ENCODE assay signal across 17 cellular contexts in genomic region chr16:4677390-4677789, GRCh38. TPM values are rescaled to one million over a fixed set of nuclear protein-coding genes. Genes with fewer than 3 reads are reported as not detected.
DNase-seq lines count a peak whose midpoint lies in the region; ATAC-seq and TF ChIP-seq lines count a peak whose summit lies in the region.
"Had no signal": no experiment of that assay in that cellular context is flagged by ENCODE, and none has a peak within 500 bp of the region (broad histone marks: within the 10 kb centered on the region; RNA-seq: fewer than 3 reads in every experiment).

No MANE protein-coding gene starts in this region.

- no peaks in the 10 kb centered on the region for H3K9me3 ChIP-seq in right atrium auricular region

- H3K27me3 Mint-ChIP-seq in activated CD8-positive, alpha-beta memory T cell treated with anti-CD3 and anti-CD28 coated beads, Interleukin-2, amount 10 ng/mL, durations not matched to agents 7 days and 5 days = no peaks in the 10 kb centered on the region
- H3K27me3 Mint-ChIP-seq in stimulated activated naive CD8-positive, alpha-beta T cell treated with anti-CD3 and anti-CD28 coated beads, Interleukin-15, amount 100 ng/mL, for 72 hours = no peaks in the 10 kb centered on the region
- H3K27me3 Mint-ChIP-seq: memory B cell, T-cell had no signal

- peaks cover 34% of the 10 kb centered on the region for H3K4me1 Mint-ChIP-seq in activated CD8-positive, alpha-beta memory T cell treated with anti-CD3 and anti-CD28 coated beads, Interleukin-2, amount 10 ng/mL, durations not matched to agents 7 days and 5 days
- H3K4me1 Mint-ChIP-seq in stimulated activated naive CD8-positive, alpha-beta T cell treated with anti-CD3 and anti-CD28 coated beads, Interleukin-15, amount 100 ng/mL, for 72 hours = peaks cover 72% of the 10 kb centered on the region

- peak overlapping the region; percentile 80 to 94 for H3K27ac ChIP-seq in right atrium auricular region
- H3K27ac ChIP-seq: hepatocyte had no signal

- no peak for DNase-seq in activated CD8-positive, alpha-beta memory T cell treated with anti-CD3 and anti-CD28 coated beads, Interleukin-2, amount 10 ng/mL, durations not matched to agents 7 days and 5 days
- no peak for DNase-seq in activated CD8-positive, alpha-beta memory T cell treated with anti-CD3 and anti-CD28 coated beads for 24 hours
- DNase-seq in right atrium auricular region (ENCODE audit: low spot score) = no peak
- DNase-seq in stimulated activated naive CD8-positive, alpha-beta T cell treated with anti-CD3 and anti-CD28 coated beads, Interleukin-15, amount 100 ng/mL, for 72 hours = no peak
- DNase-seq: ACHN; activated CD4-positive, alpha-beta T cell treated with anti-CD3 and anti-CD28 coated beads for 48 hours; cerebellar nuclear complex; erythroblast; NCI-H1417; NCI-H345; stimulated activated CD8-positive, alpha-beta memory T cell treated with anti-CD3 and anti-CD28 coated beads, Interleukin-4, amount 100 ng/mL, for 48 hours; T-cell had no signal

- H3K36me3 ChIP-seq in right atrium auricular region = peaks cover 28% of the 10 kb centered on the region

- H3K9me3 Mint-ChIP-seq in activated CD8-positive, alpha-beta memory T cell treated with anti-CD3 and anti-CD28 coated beads, Interleukin-2, amount 10 ng/mL, durations not matched to agents 7 days and 5 days (ENCODE audit: low read depth) = no peaks in the 10 kb centered on the region
- no peaks in the 10 kb centered on the region for H3K9me3 Mint-ChIP-seq in stimulated activated naive CD8-positive, alpha-beta T cell treated with anti-CD3 and anti-CD28 coated beads, Interleukin-15, amount 100 ng/mL, for 72 hours
- H3K9me3 Mint-ChIP-seq: activated naive CD4-positive, alpha-beta T cell treated with anti-CD3 and anti-CD28 coated beads for 36 hours; memory B cell; T-cell had no signal

- peaks cover 0 to 35% of the 10 kb centered on the region in 2 donors for H3K4me1 ChIP-seq in right atrium auricular region

- peak overlapping the region; percentile 99 for H3K27ac Mint-ChIP-seq in activated CD8-positive, alpha-beta memory T cell treated with anti-CD3 and anti-CD28 coated beads, Interleukin-2, amount 10 ng/mL, durations not matched to agents 7 days and 5 days
- H3K27ac Mint-ChIP-seq in stimulated activated naive CD8-positive, alpha-beta T cell treated with anti-CD3 and anti-CD28 coated beads, Interleukin-15, amount 100 ng/mL, for 72 hours = peak overlapping the region; percentile 86 to 96
- H3K27ac Mint-ChIP-seq: memory B cell had no signal

- ATAC-seq in activated CD8-positive, alpha-beta memory T cell treated with anti-CD3 and anti-CD28 coated beads, Interleukin-2, amount 10 ng/mL, durations not matched to agents 7 days and 5 days = no peak
- ATAC-seq in stimulated activated naive CD8-positive, alpha-beta T cell treated with anti-CD3 and anti-CD28 coated beads, Interleukin-15, amount 100 ng/mL, for 72 hours = no peak
- ATAC-seq in GM19351 (IDR thresholded peaks at IDR 0.05; ENCODE audit: unreplicated experiment) (no peak), GM19397 (IDR thresholded peaks at IDR 0.05; ENCODE audit: unreplicated experiment) (no peak)

- no peak overlapping the region for H3K4me3 Mint-ChIP-seq in activated CD8-positive, alpha-beta memory T cell treated with anti-CD3 and anti-CD28 coated beads, Interleukin-2, amount 10 ng/mL, durations not matched to agents 7 days and 5 days
- peak overlapping the region; percentile 77 to 78 for H3K4me3 Mint-ChIP-seq in stimulated activated naive CD8-positive, alpha-beta T cell treated with anti-CD3 and anti-CD28 coated beads, Interleukin-15, amount 100 ng/mL, for 72 hours
- H3K4me3 Mint-ChIP-seq: memory B cell had no signal

- no peak for TF ChIP-seq CTCF in right atrium auricular region (IDR thresholded peaks at IDR 0.05)

- H3K4me3 ChIP-seq in right atrium auricular region = no peak overlapping the region
- H3K4me3 ChIP-seq: hepatocyte had no signal

- CTCF ChIA-PET in activated CD8-positive, alpha-beta memory T cell treated with anti-CD3 and anti-CD28 coated beads, Interleukin-2, amount 10 ng/mL, durations not matched to agents 7 days and 5 days (lab: Charles Lee) = interaction anchor here (0.9 to 2.1 kb wide), 7 partner anchors 11 to 172 kb away, joined by 3 to 8 read pairs (median 5); partner anchors contain the start of gene MGRN1

- peaks cover 11% of the 10 kb centered on the region for H3K36me3 Mint-ChIP-seq in activated CD8-positive, alpha-beta memory T cell treated with anti-CD3 and anti-CD28 coated beads, Interleukin-2, amount 10 ng/mL, durations not matched to agents 7 days and 5 days

- no peaks in the 10 kb centered on the region for H3K27me3 ChIP-seq in right atrium auricular region
- H3K27me3 ChIP-seq: hepatocyte had no signal

RNA-seq across cellular contexts. Expression of gene NUDT16L1, which starts 16.0 kb away (rescaled TPM):
- 10 to 100 TPM; 31.6 to 35.6 TPM for total RNA-seq in activated CD8-positive, alpha-beta memory T cell treated with anti-CD3 and anti-CD28 coated beads, Interleukin-2, amount 10 ng/mL, durations not matched to agents 7 days and 5 days
- total RNA-seq in right atrium auricular region = 10 to 100 TPM; 25.5 to 61.5 TPM

RNA-seq across cellular contexts. Expression of gene MGRN1, which starts 52.8 kb away (rescaled TPM):
- total RNA-seq in activated CD8-positive, alpha-beta memory T cell treated with anti-CD3 and anti-CD28 coated beads, Interleukin-2, amount 10 ng/mL, durations not matched to agents 7 days and 5 days = 10 to 100 TPM; 76.9 to 92.1 TPM
- total RNA-seq in right atrium auricular region = 10 to 100 TPM; 35.6 to 47.4 TPM

RNA-seq across cellular contexts. Expression of gene ANKS3, which starts 56.7 kb away (rescaled TPM):
- 10 to 100 TPM; 16.2 to 17.1 TPM for total RNA-seq in activated CD8-positive, alpha-beta memory T cell treated with anti-CD3 and anti-CD28 coated beads, Interleukin-2, amount 10 ng/mL, durations not matched to agents 7 days and 5 days
- 10 to 100 TPM in 1 of 2 donors, 1 to 10 TPM in 1; 6.7 to 13.5 TPM for total RNA-seq in right atrium auricular region

RNA-seq across cellular contexts. Expression of gene DNAAF8, which starts 56.9 kb away (rescaled TPM):
- total RNA-seq in activated CD8-positive, alpha-beta memory T cell treated with anti-CD3 and anti-CD28 coated beads, Interleukin-2, amount 10 ng/mL, durations not matched to agents 7 days and 5 days = under 1 TPM in 1 of 2 experiments, not detected in 1; 0.30 TPM
- total RNA-seq in right atrium auricular region = under 1 TPM; 0.39 to 0.44 TPM
